ENCODE assay signal across 8 cellular contexts in genomic region chr2:37934591-37935513, GRCh38. TPM values are rescaled to one million over a fixed set of nuclear protein-coding genes. Genes with fewer than 3 reads are reported as not detected.
DNase-seq lines count a peak whose midpoint lies in the region; ATAC-seq and TF ChIP-seq lines count a peak whose summit lies in the region.

No MANE protein-coding gene starts in this region.

- H3K9me3 Mint-ChIP-seq in activated naive CD4-positive, alpha-beta T cell treated with anti-CD3 and anti-CD28 coated beads, Interleukin-2, amount 50 U/mL, for 24 hours: no peaks in the 10 kb centered on the region
- H3K9me3 Mint-ChIP-seq in T-cell: peaks cover 9 to 21% (median 13%) of the 10 kb centered on the region in 3 donors

- no peak for DNase-seq in activated naive CD4-positive, alpha-beta T cell (lab: John Stamatoyannopoulos, UW)
- DNase-seq in T-cell (no peak), thoracic aorta (ENCODE audit: low spot score) (no peak), LoVo (ENCODE audit: low spot score) (no peak), NCI-H1930 (lab: John Stamatoyannopoulos, UW) (no peak), prostate gland (ENCODE audit: low spot score) (no peak)

- H3K4me3 ChIP-seq in thoracic aorta (peak overlapping the region; percentile 46), prostate gland (no peak overlapping the region)

- TF ChIP-seq CTCF in thoracic aorta (IDR thresholded peaks at IDR 0.05): no peak
- no peak for TF ChIP-seq CTCF in prostate gland (IDR thresholded peaks at IDR 0.05)

- H3K27me3 ChIP-seq in thoracic aorta (replicated peaks; ENCODE audit: insufficient read depth) (no peaks in the 10 kb centered on the region), prostate gland (replicated peaks; ENCODE audit: insufficient read depth) (no peaks in the 10 kb centered on the region)

- H3K36me3 ChIP-seq in thoracic aorta (no peaks in the 10 kb centered on the region), prostate gland (no peaks in the 10 kb centered on the region)

- ATAC-seq in HG02973 (IDR thresholded peaks at IDR 0.05; ENCODE audit: unreplicated experiment) (peak; percentile 88), T-cell (replicated peaks in 1 of 4) (peak in 2 of 4 experiments; percentile 30 to 71), thoracic aorta (ENCODE audit: insufficient number of reproducible peaks, low FRiP score, low read depth) (no peak)

- no peaks in the 10 kb centered on the region for H3K27me3 Mint-ChIP-seq in activated naive CD4-positive, alpha-beta T cell treated with anti-CD3 and anti-CD28 coated beads, Interleukin-2, amount 50 U/mL, for 24 hours
- H3K27me3 Mint-ChIP-seq in T-cell: no peaks in the 10 kb centered on the region

- peaks cover 0 to 4% of the 10 kb centered on the region in 2 donors for H3K4me1 ChIP-seq in thoracic aorta (ENCODE audit: control insufficient read depth in 1 of 2, low read depth in 2 of 2)
- no peaks in the 10 kb centered on the region for H3K4me1 ChIP-seq in prostate gland (replicated peaks)

- peaks cover 52% of the 10 kb centered on the region for H3K4me1 Mint-ChIP-seq in activated naive CD4-positive, alpha-beta T cell treated with anti-CD3 and anti-CD28 coated beads, Interleukin-2, amount 50 U/mL, for 24 hours
- peaks cover 38 to 44% (median 42%) of the 10 kb centered on the region in 3 donors for H3K4me1 Mint-ChIP-seq in T-cell

- TF ChIP-seq POLR2A in prostate gland (IDR thresholded peaks at IDR 0.05): no peak

- POLR2A ChIA-PET in T-cell (lab: Charles Lee): interaction anchor here (0.6 kb wide), 2 partner anchors 29 to 513 kb away, joined by 3 read pairs; no protein-coding TSS in a partner anchor

- CTCF ChIA-PET in T-cell (lab: Charles Lee): no interaction called here

- intact Hi-C loops in prostate gland (cut with DNase I): no loop called here

- H3K9me3 ChIP-seq in thoracic aorta (no peaks in the 10 kb centered on the region), prostate gland (no peaks in the 10 kb centered on the region)

- WGBS in prostate gland: 61% methylated on average over 7 of the region's 7 CpGs

- peak overlapping the region; percentile 81 for H3K4me3 Mint-ChIP-seq in activated naive CD4-positive, alpha-beta T cell treated with anti-CD3 and anti-CD28 coated beads, Interleukin-2, amount 50 U/mL, for 24 hours
- peak overlapping the region; percentile 71 to 77 (median 75) for H3K4me3 Mint-ChIP-seq in T-cell

- peaks cover 21% of the 10 kb centered on the region for H3K36me3 Mint-ChIP-seq in activated naive CD4-positive, alpha-beta T cell treated with anti-CD3 and anti-CD28 coated beads, Interleukin-2, amount 50 U/mL, for 24 hours
- peaks cover 28% of the 10 kb centered on the region for H3K36me3 Mint-ChIP-seq in T-cell

- H3K27ac Mint-ChIP-seq in activated naive CD4-positive, alpha-beta T cell treated with anti-CD3 and anti-CD28 coated beads, Interleukin-2, amount 50 U/mL, for 24 hours: peak overlapping the region; percentile 37
- H3K27ac Mint-ChIP-seq in T-cell: peak overlapping the region; percentile 72 to 77

- no peak overlapping the region for H3K27ac ChIP-seq in thoracic aorta
- no peak overlapping the region for H3K27ac ChIP-seq in prostate gland

RNA-seq across cellular contexts. Expression of gene RMDN2, which starts 9.8 kb away (rescaled TPM):
- total RNA-seq in T-cell (1 to 10 TPM; 2.4 to 5.0 (median 3.5) TPM), thoracic aorta (1 to 10 TPM; 3.7 to 7.4 TPM), prostate gland (1 to 10 TPM; 9.0 to 9.2 TPM)
